In genomic region chr17:41864837-41865595, GRCh38 we compare ENCODE assay signal across 8 cellular contexts. TPM values are rescaled to one million over a fixed set of nuclear protein-coding genes. Genes with fewer than 3 reads are reported as not detected.
DNase-seq lines count a peak whose midpoint lies in the region; ATAC-seq and TF ChIP-seq lines count a peak whose summit lies in the region.

TSS of gene KLHL11 (minus strand) at chr17:41865423. CDS start at chr17:41865370, 53 bp downstream.

- 0% methylated on average over 10 of the region's 90 CpGs for WGBS in esophagus muscularis mucosa

- H3K79me2 ChIP-seq in PC-9 (ENCODE audit: low read depth) = peaks cover 51% of the 10 kb centered on the region

- H3K9me3 ChIP-seq in PC-9 (ENCODE audit: insufficient read depth, low read depth) (no peaks in the 10 kb centered on the region), esophagus muscularis mucosa (no peaks in the 10 kb centered on the region), muscle layer of duodenum (ENCODE audit: control insufficient read depth in 1 of 2, low read length in 2 of 2) (no peaks in the 10 kb centered on the region)

- CTCF ChIA-PET in PC-9 (lab: Charles Lee) = interaction anchor here (0.7 kb wide), 2 partner anchors 66 to 68 kb away, joined by 3 to 4 read pairs; no protein-coding TSS in a partner anchor

- POLR2A ChIA-PET in PC-9 (lab: Charles Lee; ENCODE audit: unreplicated experiment) = interaction anchor here (0.6 kb wide), 3 partner anchors 14 to 248 kb away, joined by 3 to 6 read pairs (median 4); partner anchors contain the start of gene DHX58

- H3K4me3 ChIP-seq in PC-9 (peak within 1 kb of the TSS; percentile 87), esophagus muscularis mucosa (peak within 1 kb of the TSS; percentile 78 to 91 (median 80)), muscle layer of duodenum (ENCODE audit: low read depth in 1 of 2, low read length in 2 of 2) (peak within 1 kb of the TSS; percentile 84 to 92)

- peaks cover 31% of the 10 kb centered on the region; the same call in 1 of the 2 replicates for H3F3A ChIP-seq in PC-9 (ENCODE audit: insufficient read depth, low read depth)

- intact Hi-C loops in PC-9 (cut with micrococcal nuclease; ENCODE audit: unreplicated experiment) = loop anchor here (10.0 kb wide), 1 partner anchor 130 kb away; the partner anchor contains the start of gene HAP1
- intact Hi-C loops in esophagus muscularis mucosa (cut with DNase I) = loop anchor here (5.0 kb wide), 1 partner anchor 53 kb away; the partner anchor contains the start of genes FKBP10 and P3H4

- H4K20me1 ChIP-seq in PC-9 (ENCODE audit: insufficient read depth) = peaks cover 29% of the 10 kb centered on the region

- H3K36me3 ChIP-seq in PC-9 (ENCODE audit: low read depth) (peaks cover 4% of the 10 kb centered on the region), esophagus muscularis mucosa (peaks cover 7 to 33% (median 29%) of the 10 kb centered on the region in 4 donors), muscle layer of duodenum (ENCODE audit: control insufficient read depth in 1 of 2, insufficient read depth in 2 of 2, low read length in 2 of 2) (peaks cover 9 to 22% of the 10 kb centered on the region in 2 donors)

- H3K4me1 ChIP-seq in PC-9 (replicated peaks; ENCODE audit: insufficient read depth) (peaks cover 16% of the 10 kb centered on the region), esophagus muscularis mucosa (peaks cover 28 to 49% (median 40%) of the 10 kb centered on the region in 4 donors), muscle layer of duodenum (ENCODE audit: control insufficient read depth in 1 of 2, insufficient read depth in 2 of 2, low read length in 2 of 2) (peaks cover 3 to 19% of the 10 kb centered on the region in 2 donors)

- H3K27ac ChIP-seq in PC-9 (peak within 1 kb of the TSS; percentile 44), esophagus muscularis mucosa (replicated peaks in 1 of 4) (peak within 1 kb of the TSS; percentile 88 to 96 (median 93)), muscle layer of duodenum (ENCODE audit: low read length) (peak within 1 kb of the TSS; percentile 51)

- TF ChIP-seq RAD21 in Ishikawa (IDR thresholded peaks at IDR 0.05; ENCODE audit: low read depth) = no peak

- TF ChIP-seq POLR2A in esophagus muscularis mucosa (IDR thresholded peaks at IDR 0.05; ENCODE audit: low read depth) = peak; percentile 53

- TF ChIP-seq CTCF in PC-9 (conservative IDR thresholded peaks at IDR 0.05) = no peak
- TF ChIP-seq CTCF in esophagus muscularis mucosa (IDR thresholded peaks at IDR 0.05) = peak in 2 of 3 experiments; percentile 8 to 18

- peak; percentile 83 for DNase-seq in DMS114 treated with DMSO at 0.1 percent for 48 hours (lab: John Stamatoyannopoulos, UW; ENCODE audit: unreplicated experiment)
- DNase-seq in PC-9 = peak; percentile 66 to 84
- DNase-seq in activated T-cell treated with anti-CD3 and anti-CD28 coated beads, Interleukin-2, amount 50 U/mL, for 1 hour = peak; percentile 89
- peak; percentile 93 for DNase-seq in esophagus muscularis mucosa (ENCODE audit: extremely low spot score)
- DNase-seq in stimulated activated CD8-positive, alpha-beta memory T cell treated with anti-CD3 and anti-CD28 coated beads, Interleukin-7, amount 100 ng/mL, for 4 hours (ENCODE audit: low read depth in 2 of 2) = peak; percentile 67 to 86

- H3K27me3 ChIP-seq in PC-9 (ENCODE audit: insufficient read depth, low read depth) = no peaks in the 10 kb centered on the region
- no peaks in the 10 kb centered on the region for H3K27me3 ChIP-seq in esophagus muscularis mucosa
- H3K27me3 ChIP-seq in muscle layer of duodenum (ENCODE audit: low read depth, low read length) = no peaks in the 10 kb centered on the region

- peak within 1 kb of the TSS; percentile 98 for H2AFZ ChIP-seq in PC-9

- H3K9me2 ChIP-seq in PC-9 (ENCODE audit: insufficient read depth) = no peaks in the 10 kb centered on the region

- TF ChIP-seq EP300 in Ishikawa (IDR thresholded peaks at IDR 0.05; ENCODE audit: borderline replicate concordance) (peak; percentile 43; the same call in 1 of the 2 replicates), esophagus muscularis mucosa (IDR thresholded peaks at IDR 0.05) (no peak)

- no TSS peak for BruUV-seq in PC-9 (replicated peaks; lab: Mats Ljungman, UMichigan)

- H3K4me2 ChIP-seq in PC-9 = peak within 1 kb of the TSS; percentile 98

- ATAC-seq in GM21529 (IDR thresholded peaks at IDR 0.05; ENCODE audit: unreplicated experiment) = peak; percentile 78

TF ChIP-seq in Ishikawa, 13 proteins besides CTCF, POLR2A, EP300 and RAD21:
- TF ChIP-seq, protein P1, sequence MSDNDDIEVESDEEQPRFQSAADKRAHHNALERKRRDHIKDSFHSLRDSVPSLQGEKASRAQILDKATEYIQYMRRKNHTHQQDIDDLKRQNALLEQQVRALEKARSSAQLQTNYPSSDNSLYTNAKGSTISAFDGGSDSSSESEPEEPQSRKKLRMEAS (IDR thresholded peaks at IDR 0.05) = peak; percentile 86
- TF ChIP-seq FOXM1 (IDR thresholded peaks at IDR 0.05; ENCODE audit: borderline replicate concordance, low read depth) = no peak
- peak; percentile 96 for TF ChIP-seq YY1 (IDR thresholded peaks at IDR 0.05; ENCODE audit: low read depth)
- peak; percentile 98 for TF ChIP-seq TAF1 (IDR thresholded peaks at IDR 0.05; ENCODE audit: low read depth)
- peak; percentile 35; the same call in 1 of the 2 replicates for TF ChIP-seq TEAD4 (IDR thresholded peaks at IDR 0.05)
- TF ChIP-seq, protein P2, sequence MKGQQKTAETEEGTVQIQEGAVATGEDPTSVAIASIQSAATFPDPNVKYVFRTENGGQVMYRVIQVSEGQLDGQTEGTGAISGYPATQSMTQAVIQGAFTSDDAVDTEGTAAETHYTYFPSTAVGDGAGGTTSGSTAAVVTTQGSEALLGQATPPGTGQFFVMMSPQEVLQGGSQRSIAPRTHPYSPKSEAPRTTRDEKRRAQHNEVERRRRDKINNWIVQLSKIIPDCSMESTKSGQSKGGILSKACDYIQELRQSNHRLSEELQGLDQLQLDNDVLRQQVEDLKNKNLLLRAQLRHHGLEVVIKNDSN (IDR thresholded peaks at IDR 0.05) = no peak
- peak; percentile 60; the same call in 1 of the 2 replicates for TF ChIP-seq EGR1 (IDR thresholded peaks at IDR 0.05)

RNA-seq across cellular contexts. Expression of gene KLHL11, which starts in this region (rescaled TPM):
- total RNA-seq in PC-9 (2021) (13.3 and 14.5 TPM in 2 replicates), esophagus muscularis mucosa (10 to 100 TPM; 12.4 to 24.2 (median 17.2) TPM)

Comparison
In these comparisons a context has a peak if more than half of its experiments do, and no peak if none do; other contexts are left out.
1. Peak in every context shown above with its lines: DNase-seq, ATAC-seq, H3K4me3 ChIP-seq and H3K27ac ChIP-seq.